8 cellular contexts compared by ENCODE assay signal in the genomic region with DNA sequence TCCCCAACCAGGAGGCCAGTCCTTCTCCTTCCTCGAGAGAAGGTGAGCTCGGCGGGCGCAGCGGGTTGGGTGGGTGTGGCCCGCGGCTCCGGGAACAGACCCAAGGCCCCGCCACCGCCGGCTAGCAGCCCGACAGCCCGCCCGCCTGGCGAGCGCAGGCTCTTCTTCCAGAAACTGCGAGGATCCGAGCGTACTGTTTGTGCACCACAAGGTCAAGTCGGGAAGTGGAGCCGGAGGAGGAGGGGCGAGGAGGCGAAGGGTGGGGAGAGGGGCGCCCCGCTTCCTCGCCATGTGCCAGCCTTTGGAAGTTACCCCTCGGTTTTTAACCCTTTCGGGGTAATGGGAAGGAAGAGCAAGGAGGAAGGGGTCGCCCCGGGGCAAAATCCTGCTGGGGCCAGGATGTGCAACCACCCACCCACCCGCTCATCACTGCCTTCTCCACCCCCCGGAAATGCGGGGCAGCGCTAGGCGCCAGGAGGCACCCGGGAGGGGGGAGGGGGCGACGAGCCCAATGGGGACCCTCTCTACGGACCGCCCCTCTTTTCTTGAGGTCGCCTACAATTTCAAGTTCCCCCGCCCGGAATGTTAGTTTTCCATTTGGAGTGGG.
DNase-seq lines count a peak whose midpoint lies in the region; ATAC-seq and TF ChIP-seq lines count a peak whose summit lies in the region.

No MANE protein-coding gene starts in this region.

- peak overlapping the region; percentile 86 for H3K4me3 ChIP-seq in choroid plexus epithelial cell (ENCODE audit: low read depth, low read length)

- TF ChIP-seq CTCF in choroid plexus epithelial cell (conservative IDR thresholded peaks at IDR 0.05; ENCODE audit: low read depth, low read length) = no peak

- peak; percentile 18 for DNase-seq in NCI-H2107 (lab: John Stamatoyannopoulos, UW)
- no peak for DNase-seq in NCI-H2107 treated with DMSO at 0.1 percent for 48 hours (lab: John Stamatoyannopoulos, UW; ENCODE audit: unreplicated experiment)
- peak; percentile 59 for DNase-seq in NCI-H2171 (lab: John Stamatoyannopoulos, UW)
- DNase-seq in activated CD4-positive, alpha-beta T cell treated with anti-CD3 and anti-CD28 coated beads for 48 hours = peak; percentile 77
- DNase-seq in choroid plexus epithelial cell (ENCODE audit: low read depth) = peak; percentile 82
- DNase-seq in kidney glomerular epithelial cell (lab: John Stamatoyannopoulos, UW) = peak; percentile 9
- DNase-seq in stimulated activated CD4-positive, alpha-beta T cell treated with anti-CD3 and anti-CD28 coated beads, Interleukin-15, amount 100 ng/mL, for 24 hours = peak; percentile 83

- no peak for ATAC-seq in GM21576 (IDR thresholded peaks at IDR 0.05; ENCODE audit: unreplicated experiment)
